In the genomic region with DNA sequence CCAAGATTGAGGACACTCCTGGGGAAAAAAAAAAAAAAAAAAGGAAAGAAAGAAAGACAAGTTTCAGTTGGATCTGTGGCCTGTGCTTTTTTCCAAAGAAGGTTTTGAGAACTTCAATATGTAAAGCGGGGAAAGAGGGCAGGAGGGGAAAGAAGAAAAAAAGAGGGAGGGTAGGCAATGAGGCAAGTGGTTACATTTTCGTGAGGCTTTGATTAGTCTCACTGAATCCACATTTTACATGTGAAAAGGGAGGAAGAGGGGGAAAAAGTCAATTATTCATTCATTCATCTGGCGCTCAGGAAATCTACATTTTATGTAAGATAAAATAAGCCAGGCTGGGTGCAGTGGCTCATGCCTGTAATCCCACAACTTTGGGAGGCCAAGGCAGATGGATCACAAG, we compare ENCODE assay signal across 24 cellular contexts.
"Had no signal": no experiment of that assay in that cellular context is flagged by ENCODE, and none has a peak within 500 bp of the region (broad histone marks: within the 10 kb centered on the region; RNA-seq: fewer than 3 reads in every experiment).

No MANE protein-coding gene starts in this region.

- DNase-seq: activated CD4-positive, alpha-beta memory T cell treated with anti-CD3 and anti-CD28 coated beads, Interleukin-2, amount 10 ng/mL, durations not matched to agents 7 days and 5 days; activated CD4-positive, alpha-beta T cell treated with anti-CD3 and anti-CD28 coated beads for 36 hours; activated CD4-positive, alpha-beta T cell treated with anti-CD3 and anti-CD28 coated beads, Interleukin-2, amount 50 U/mL, for 1 hour; activated gamma-delta T cell; activated naive CD4-positive, alpha-beta T cell treated with anti-CD3 and anti-CD28 coated beads, Interleukin-2, amount 10 ng/mL, durations not matched to agents 7 days and 5 days; activated naive CD8-positive, alpha-beta T cell treated with anti-CD3 and anti-CD28 coated beads for 36 hours; activated T-cell treated with anti-CD3 and anti-CD28 coated beads for 4 hours; activated T-cell treated with anti-CD3 and anti-CD28 coated beads, Interleukin-2, amount 50 U/mL, for 48 hours; brain microvascular endothelial cell; MM.1S; NCI-H1105; NCI-H1436; NCI-H1694 treated with DMSO at 0.1 percent for 48 hours; NCI-H2029 treated with DMSO at 0.1 percent for 48 hours; NCI-H446; NCI-H524; Peyer's patch; Right ventricle myocardium superior; T-cell; T-helper 2 cell; T1000 had no signal

- H3K4me1 ChIP-seq: Peyer's patch, SJSA1 had no signal

- H3K27ac ChIP-seq: brain microvascular endothelial cell, cardiac muscle cell, Peyer's patch, RWPE1, SJSA1 had no signal

- H3K4me3 ChIP-seq: cardiac muscle cell, Peyer's patch, SJSA1 had no signal

- H3K27me3 ChIP-seq: brain microvascular endothelial cell, cardiac muscle cell, Peyer's patch, SJSA1 had no signal

- H3K9me3 ChIP-seq: Peyer's patch, SJSA1 had no signal

- H3K36me3 ChIP-seq: brain microvascular endothelial cell, cardiac muscle cell, Peyer's patch, SJSA1 had no signal
